ENCODE assay signal across 11 cellular contexts in the genomic region with DNA sequence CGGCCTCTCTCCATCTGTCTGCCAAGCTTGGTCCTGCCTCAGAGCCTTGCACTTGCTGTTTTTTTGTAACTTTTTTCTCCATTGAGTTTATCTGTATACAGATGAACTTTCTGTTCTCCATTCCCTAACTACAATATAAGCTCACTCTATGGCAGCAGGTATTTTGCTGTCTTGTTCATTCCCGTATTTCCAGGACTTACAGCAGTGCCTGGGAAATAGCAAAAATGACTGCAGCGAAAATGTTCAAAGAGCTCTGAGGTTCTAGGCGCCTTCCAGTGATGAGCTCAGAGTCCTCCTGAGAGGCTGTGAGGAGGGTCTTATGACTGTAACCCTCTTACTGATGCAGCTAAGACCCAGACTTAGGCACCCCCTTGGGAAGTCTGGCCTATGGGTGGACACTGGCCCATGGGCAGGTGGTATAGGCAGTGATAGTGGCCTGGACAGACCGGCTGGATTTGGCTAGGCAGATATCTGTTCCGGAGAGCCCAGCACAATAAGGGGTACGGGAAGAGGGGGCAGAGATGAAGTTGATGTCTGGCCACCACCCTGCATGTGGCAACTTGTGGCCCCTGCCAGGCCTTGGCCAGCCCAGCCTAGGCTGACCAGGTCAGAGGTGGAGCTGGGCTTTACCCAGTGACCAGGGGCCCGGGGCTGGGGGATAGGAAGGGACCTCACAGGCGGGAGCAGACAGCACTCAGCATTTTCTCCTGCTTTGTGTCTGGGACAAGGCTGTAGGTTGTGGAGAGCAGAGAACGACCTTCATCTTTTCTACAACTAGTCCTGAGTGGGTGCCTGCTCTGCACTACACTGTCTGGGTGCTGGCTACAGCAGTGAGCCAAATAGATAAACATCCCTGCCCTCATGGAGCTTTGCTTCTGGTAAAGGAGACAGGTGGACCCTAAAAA. TPM values are rescaled to one million over a fixed set of nuclear protein-coding genes. Genes with fewer than 3 reads are reported as not detected.
DNase-seq lines count a peak whose midpoint lies in the region; ATAC-seq and TF ChIP-seq lines count a peak whose summit lies in the region.
"Had no signal": no experiment of that assay in that cellular context is flagged by ENCODE, and none has a peak within 500 bp of the region (broad histone marks: within the 10 kb centered on the region; RNA-seq: fewer than 3 reads in every experiment).

No MANE protein-coding gene starts in this region.

- TF ChIP-seq POLR2A in esophagus squamous epithelium (IDR thresholded peaks at IDR 0.05): no peak

- no peak overlapping the region for H3K4me3 Mint-ChIP-seq in activated naive CD4-positive, alpha-beta T cell treated with anti-CD3 and anti-CD28 coated beads, Interleukin-2, amount 10 ng/mL, durations not matched to agents 7 days and 5 days

- no peaks in the 10 kb centered on the region for H3K9me3 ChIP-seq in esophagus squamous epithelium
- no peaks in the 10 kb centered on the region for H3K9me3 ChIP-seq in thymus (ENCODE audit: control insufficient read depth)
- H3K9me3 ChIP-seq: pancreas, suprapubic skin had no signal

- peaks cover 5% of the 10 kb centered on the region for H3K27me3 Mint-ChIP-seq in activated naive CD4-positive, alpha-beta T cell treated with anti-CD3 and anti-CD28 coated beads, Interleukin-2, amount 10 ng/mL, durations not matched to agents 7 days and 5 days

- no peaks in the 10 kb centered on the region for H3K9me3 Mint-ChIP-seq in activated naive CD4-positive, alpha-beta T cell treated with anti-CD3 and anti-CD28 coated beads, Interleukin-2, amount 10 ng/mL, durations not matched to agents 7 days and 5 days

- H3K36me3 Mint-ChIP-seq in activated naive CD4-positive, alpha-beta T cell treated with anti-CD3 and anti-CD28 coated beads, Interleukin-2, amount 10 ng/mL, durations not matched to agents 7 days and 5 days: peaks cover 75% of the 10 kb centered on the region

- no peak for TF ChIP-seq CTCF in esophagus squamous epithelium (IDR thresholded peaks at IDR 0.05)

- peak overlapping the region; percentile 81 for H3K27ac Mint-ChIP-seq in activated naive CD4-positive, alpha-beta T cell treated with anti-CD3 and anti-CD28 coated beads, Interleukin-2, amount 10 ng/mL, durations not matched to agents 7 days and 5 days

- no peak for ATAC-seq in GM18861 (IDR thresholded peaks at IDR 0.05; ENCODE audit: unreplicated experiment)
- ATAC-seq: pancreas had no signal

- peak overlapping the region in 1 of 4 donors; percentile 3 for H3K4me3 ChIP-seq in esophagus squamous epithelium
- H3K4me3 ChIP-seq in thymus (ENCODE audit: low read length): no peak overlapping the region
- H3K4me3 ChIP-seq: suprapubic skin had no signal

- 64 to 78% methylated on average over 5 to 7 of the region's 10 CpGs for WGBS in esophagus squamous epithelium, 2 donors
- 91% methylated on average over 10 of the region's 10 CpGs for WGBS in thymus

- H3K36me3 ChIP-seq in esophagus squamous epithelium (peaks cover 20 to 67% (median 28%) of the 10 kb centered on the region in 3 donors), thymus (ENCODE audit: control insufficient read depth, insufficient read depth) (peaks cover 55% of the 10 kb centered on the region)

- CTCF ChIA-PET in activated naive CD4-positive, alpha-beta T cell treated with anti-CD3 and anti-CD28 coated beads, Interleukin-2, amount 10 ng/mL, durations not matched to agents 7 days and 5 days (lab: Charles Lee): interaction anchor here (0.8 to 2.2 kb wide), 8 partner anchors 10 to 207 kb away, joined by 3 to 9 read pairs (median 4); partner anchors contain the start of gene MIEF1

- H3K4me1 ChIP-seq in esophagus squamous epithelium (peaks cover 49 to 86% (median 61%) of the 10 kb centered on the region in 3 donors), thymus (ENCODE audit: control insufficient read depth, insufficient read depth, low read length) (peaks cover 36% of the 10 kb centered on the region)

- peaks cover 78% of the 10 kb centered on the region for H3K4me1 Mint-ChIP-seq in activated naive CD4-positive, alpha-beta T cell treated with anti-CD3 and anti-CD28 coated beads, Interleukin-2, amount 10 ng/mL, durations not matched to agents 7 days and 5 days

- no peaks in the 10 kb centered on the region for H3K27me3 ChIP-seq in esophagus squamous epithelium
- H3K27me3 ChIP-seq in thymus (ENCODE audit: control insufficient read depth, insufficient read depth): no peaks in the 10 kb centered on the region
- H3K27me3 ChIP-seq: pancreas, suprapubic skin had no signal

- no peak for DNase-seq in activated naive CD4-positive, alpha-beta T cell treated with anti-CD3 and anti-CD28 coated beads, Interleukin-2, amount 10 ng/mL, durations not matched to agents 7 days and 5 days
- DNase-seq in activated naive CD4-positive, alpha-beta T cell (lab: John Stamatoyannopoulos, UW): no peak
- DNase-seq in SK-N-DZ (ENCODE audit: low spot score) (peak; percentile 28), esophagus squamous epithelium (lab: John Stamatoyannopoulos, UW) (no peak), NCI-H510A (lab: John Stamatoyannopoulos, UW) (no peak), NCI-H1694 treated with DMSO at 0.1 percent for 48 hours (lab: John Stamatoyannopoulos, UW) (no peak)
- DNase-seq: NCI-H146 had no signal

- intact Hi-C loops in esophagus squamous epithelium (cut with DNase I): no loop called here

- H3K27ac ChIP-seq in esophagus squamous epithelium (peak overlapping the region; percentile 20 to 100 (median 80)), thymus (ENCODE audit: low read depth) (peak overlapping the region; percentile 47)
- H3K27ac ChIP-seq: pancreas, suprapubic skin had no signal

RNA-seq across cellular contexts. Expression of gene ATF4, which starts 4.6 kb away (rescaled TPM):
- 496 and 507 TPM in 2 replicates for polyA plus RNA-seq in SK-N-DZ (2014; cell fraction: cytosol; rRNA removed)
- 518 and 549 TPM in 2 replicates for polyA plus RNA-seq in SK-N-DZ (2014; cell fraction: nucleus; rRNA removed)
- total RNA-seq in esophagus squamous epithelium: 100 to 1,000 TPM; 170 to 288 (median 234) TPM
- 520 TPM for polyA plus RNA-seq in thymus

RNA-seq across cellular contexts. Expression of gene RPS19BP1, which starts 7.5 kb away (rescaled TPM):
- polyA plus RNA-seq in SK-N-DZ (2014; cell fraction: cytosol; rRNA removed): 151 and 169 TPM in 2 replicates
- polyA plus RNA-seq in SK-N-DZ (2014; cell fraction: nucleus; rRNA removed): 143 and 168 TPM in 2 replicates
- 100 to 1,000 TPM in 1 of 4 donors, 10 to 100 TPM in 3; 70.9 to 109 (median 88.1) TPM for total RNA-seq in esophagus squamous epithelium
- 127 TPM for polyA plus RNA-seq in thymus

RNA-seq across cellular contexts. Expression of gene MIEF1, which starts 22.9 kb away (rescaled TPM):
- polyA plus RNA-seq in SK-N-DZ (2014; cell fraction: cytosol; rRNA removed): 30.9 and 38.7 TPM in 2 replicates
- polyA plus RNA-seq in SK-N-DZ (2014; cell fraction: nucleus; rRNA removed): 13.4 and 15.8 TPM in 2 replicates
- total RNA-seq in esophagus squamous epithelium: 10 to 100 TPM; 21.4 to 34.2 (median 23.9) TPM
- 8.7 TPM for polyA plus RNA-seq in thymus

RNA-seq across cellular contexts. Expression of gene CACNA1I, which starts 45.5 kb away (rescaled TPM):
- not detected in 2 replicates for polyA plus RNA-seq in SK-N-DZ (2014; cell fraction: cytosol; rRNA removed)
- not detected in 2 replicates for polyA plus RNA-seq in SK-N-DZ (2014; cell fraction: nucleus; rRNA removed)
- under 1 TPM; 0.12 to 0.38 (median 0.20) TPM for total RNA-seq in esophagus squamous epithelium
- polyA plus RNA-seq in thymus: 0.68 TPM
